32 cellular contexts compared by ENCODE assay signal in genomic region chr11:125797641-125798040, GRCh38. TPM values are rescaled to one million over a fixed set of nuclear protein-coding genes. Genes with fewer than 3 reads are reported as not detected.
"Had no signal": no experiment of that assay in that cellular context is flagged by ENCODE, and none has a peak within 500 bp of the region (broad histone marks: within the 10 kb centered on the region; RNA-seq: fewer than 3 reads in every experiment).

No MANE protein-coding gene starts in this region.

- H3K9ac ChIP-seq: neural progenitor cell had no signal

- H3K27me3 Mint-ChIP-seq: stimulated activated memory B cell treated with anti-CD40 and anti-IgM and Interleukin-4, amounts not matched to agents 10 μg/mL and 1 μg/mL and 100 μg/mL, for 72 hours had no signal

- H3K9me3 ChIP-seq: colonic mucosa, prostate gland had no signal

- H3K36me3 Mint-ChIP-seq: neural progenitor cell had no signal

- DNase-seq: colonic mucosa; dermis blood vessel endothelial cell; effector memory CD4-positive, alpha-beta T cell; erythroblast; esophagus squamous epithelium; foreskin melanocyte; glutamatergic neuron; heart right ventricle; hippocampal formation; kidney; mesenchymal stem cell; midbrain; naive thymus-derived CD4-positive, alpha-beta T cell; nucleus accumbens; right cardiac atrium; sigmoid colon; stimulated activated CD4-positive, alpha-beta T cell treated with anti-CD3 and anti-CD28 coated beads, Interleukin-4, amount 100 ng/mL, for 4 hours; upper lobe of left lung had no signal

- H3K4me3 ChIP-seq: colonic mucosa, esophagus squamous epithelium, heart right ventricle, neural progenitor cell, prostate gland, sigmoid colon, thoracic aorta, tibial nerve, upper lobe of left lung had no signal

- H3K4me1 Mint-ChIP-seq: naive thymus-derived CD4-positive, alpha-beta T cell; nephron; neural progenitor cell; stimulated activated memory B cell treated with anti-CD40 and anti-IgM and Interleukin-4, amounts not matched to agents 10 μg/mL and 1 μg/mL and 100 μg/mL, for 72 hours had no signal

- H3K4me1 ChIP-seq: colonic mucosa, esophagus squamous epithelium, heart right ventricle, neural progenitor cell, prostate gland, sigmoid colon, tibial nerve, upper lobe of left lung had no signal

- H3K4me3 Mint-ChIP-seq: nephron; neural progenitor cell; stimulated activated memory B cell treated with anti-CD40 and anti-IgM and Interleukin-4, amounts not matched to agents 10 μg/mL and 1 μg/mL and 100 μg/mL, for 72 hours; stimulated activated naive CD8-positive, alpha-beta T cell treated with anti-CD3 and anti-CD28 coated beads, Interleukin-15, Interleukin-2, amounts not matched to agents 100 ng/mL and 50 ng/mL, for 24 hours had no signal

- H3K27me3 ChIP-seq: colonic mucosa, esophagus squamous epithelium, heart right ventricle, neural progenitor cell, sigmoid colon, tibial nerve, upper lobe of left lung had no signal

- H3K27ac ChIP-seq: colonic mucosa, esophagus squamous epithelium, heart right ventricle, neural progenitor cell, prostate gland, sigmoid colon, thoracic aorta, tibial nerve, upper lobe of left lung had no signal

- H2AFZ ChIP-seq: neural progenitor cell had no signal

- H3K4me2 ChIP-seq: neural progenitor cell had no signal

- H3K27ac Mint-ChIP-seq: naive thymus-derived CD4-positive, alpha-beta T cell; nephron; neural progenitor cell; stimulated activated memory B cell treated with anti-CD40 and anti-IgM and Interleukin-4, amounts not matched to agents 10 μg/mL and 1 μg/mL and 100 μg/mL, for 72 hours; stimulated activated naive CD8-positive, alpha-beta T cell treated with anti-CD3 and anti-CD28 coated beads, Interleukin-15, Interleukin-2, amounts not matched to agents 100 ng/mL and 50 ng/mL, for 24 hours had no signal

- H3K36me3 ChIP-seq: colonic mucosa, esophagus squamous epithelium, heart right ventricle, neural progenitor cell, prostate gland, sigmoid colon, thoracic aorta, tibial nerve, upper lobe of left lung had no signal

RNA-seq across cellular contexts. Expression of gene PATE3, which starts 9.7 kb away (rescaled TPM):
- total RNA-seq: chondrocyte; colonic mucosa; dermis blood vessel endothelial cell; esophagus squamous epithelium; heart right ventricle; kidney; left lobe of liver; liver; lung microvascular endothelial cell; mucosa of gallbladder; naive thymus-derived CD4-positive, alpha-beta T cell; osteocyte; prostate gland; right cardiac atrium; sigmoid colon; skeletal muscle tissue; thoracic aorta; tibial nerve; upper lobe of left lung had no signal
- polyA plus RNA-seq: heart right ventricle; liver; naive thymus-derived CD4-positive, alpha-beta T cell; right cardiac atrium; sigmoid colon had no signal

RNA-seq across cellular contexts. Expression of gene PATE2, which starts 19.0 kb away (rescaled TPM):
- total RNA-seq: chondrocyte; colonic mucosa; dermis blood vessel endothelial cell; heart right ventricle; kidney; left lobe of liver; liver; mucosa of gallbladder; naive thymus-derived CD4-positive, alpha-beta T cell; osteocyte; prostate gland; right cardiac atrium; skeletal muscle tissue; tibial nerve; upper lobe of left lung had no signal
- polyA plus RNA-seq: heart right ventricle; liver; naive thymus-derived CD4-positive, alpha-beta T cell; right cardiac atrium; sigmoid colon had no signal

RNA-seq across cellular contexts. Expression of gene PATE4, which starts 35.5 kb away (rescaled TPM):
- total RNA-seq: chondrocyte; colonic mucosa; dermis blood vessel endothelial cell; esophagus squamous epithelium; heart right ventricle; kidney; left lobe of liver; liver; lung microvascular endothelial cell; mucosa of gallbladder; naive thymus-derived CD4-positive, alpha-beta T cell; osteocyte; right cardiac atrium; sigmoid colon; skeletal muscle tissue; thoracic aorta; tibial nerve; upper lobe of left lung had no signal
- polyA plus RNA-seq: heart right ventricle; liver; naive thymus-derived CD4-positive, alpha-beta T cell; right cardiac atrium; sigmoid colon had no signal

RNA-seq across cellular contexts. Expression of gene PATE1, which starts 51.6 kb away (rescaled TPM):
- total RNA-seq: chondrocyte; colonic mucosa; dermis blood vessel endothelial cell; esophagus squamous epithelium; heart right ventricle; kidney; left lobe of liver; liver; lung microvascular endothelial cell; mucosa of gallbladder; naive thymus-derived CD4-positive, alpha-beta T cell; osteocyte; right cardiac atrium; sigmoid colon; skeletal muscle tissue; thoracic aorta; tibial nerve; upper lobe of left lung had no signal
- polyA plus RNA-seq: heart right ventricle; liver; naive thymus-derived CD4-positive, alpha-beta T cell; right cardiac atrium; sigmoid colon had no signal
